In genomic region chr7:139595806-139596205, GRCh38 we compare ENCODE assay signal across 16 cellular contexts.
A peak's percentile ranks its signal among the peaks of the same experiment; 100 is the strongest.
DNase-seq lines count a peak whose midpoint lies in the region; ATAC-seq and TF ChIP-seq lines count a peak whose summit lies in the region.
"Had no signal": no experiment of that assay in that cellular context is flagged by ENCODE, and none has a peak within 500 bp of the region (broad histone marks: within the 10 kb centered on the region; RNA-seq: fewer than 3 reads in every experiment).

No MANE protein-coding gene starts in this region.

- no peak overlapping the region for H3K4me3 ChIP-seq in gastroesophageal sphincter

- H3K27me3 ChIP-seq in gastroesophageal sphincter, result no peaks in the 10 kb centered on the region

- no peak for TF ChIP-seq CTCF in gastroesophageal sphincter (IDR thresholded peaks at IDR 0.05)
- no peak for TF ChIP-seq CTCF in progenitor cell of endocrine pancreas (IDR thresholded peaks at IDR 0.05; ENCODE audit: unreplicated experiment)

- no peak overlapping the region for H3K4me3 Mint-ChIP-seq in activated CD8-positive, alpha-beta memory T cell treated with anti-CD3 and anti-CD28 coated beads, Interleukin-2, amount 10 ng/mL, durations not matched to agents 7 days and 5 days
- H3K4me3 Mint-ChIP-seq in progenitor cell of endocrine pancreas (ENCODE audit: low read depth), result no peak overlapping the region
- H3K4me3 Mint-ChIP-seq: CD14-positive monocyte; CD8-positive, alpha-beta T cell had no signal

- TF ChIP-seq POLR2A in gastroesophageal sphincter (IDR thresholded peaks at IDR 0.05), result no peak

- CTCF ChIA-PET in activated CD8-positive, alpha-beta memory T cell treated with anti-CD3 and anti-CD28 coated beads, Interleukin-2, amount 10 ng/mL, durations not matched to agents 7 days and 5 days (lab: Charles Lee), result no interaction called here

- intact Hi-C loops in sciatic nerve (cut with DNase I), result no loop called here

- WGBS in gastroesophageal sphincter (ENCODE audit: low coverage in 1 of 2), 2 donors, result 58 to 65% methylated on average over 4 of the region's 5 CpGs

- H3K4me1 ChIP-seq in gastroesophageal sphincter, result peaks cover 0 to 13% (median 0%) of the 10 kb centered on the region in 3 donors

- H3K9me3 ChIP-seq in gastroesophageal sphincter, result no peaks in the 10 kb centered on the region

- H3K36me3 ChIP-seq in gastroesophageal sphincter, result peaks cover 0 to 99% of the 10 kb centered on the region in 2 donors

- TF ChIP-seq EP300 in gastroesophageal sphincter (IDR thresholded peaks at IDR 0.05), result no peak

- H3K27me3 Mint-ChIP-seq in activated CD8-positive, alpha-beta memory T cell treated with anti-CD3 and anti-CD28 coated beads, Interleukin-2, amount 10 ng/mL, durations not matched to agents 7 days and 5 days, result no peaks in the 10 kb centered on the region
- H3K27me3 Mint-ChIP-seq in progenitor cell of endocrine pancreas, result no peaks in the 10 kb centered on the region

- peak; percentile 17 for DNase-seq in activated CD8-positive, alpha-beta memory T cell treated with anti-CD3 and anti-CD28 coated beads for 24 hours
- DNase-seq in activated CD8-positive, alpha-beta memory T cell treated with anti-CD3 and anti-CD28 coated beads, Interleukin-2, amount 10 ng/mL, durations not matched to agents 7 days and 5 days, result no peak
- DNase-seq in GM03348 (ENCODE audit: low spot score) (peak; percentile 34), sciatic nerve (ENCODE audit: low spot score) (no peak), NCI-H524 (lab: John Stamatoyannopoulos, UW) (no peak), progenitor cell of endocrine pancreas (ENCODE audit: low spot score, unreplicated experiment) (no peak), left lobe of liver (ENCODE audit: low spot score) (no peak)
- DNase-seq: CD8-positive, alpha-beta T cell; COR-L47; DMS153; DMS79 treated with DMSO at 0.1 percent for 48 hours; EL had no signal

- peaks cover 6% of the 10 kb centered on the region for H3K36me3 Mint-ChIP-seq in activated CD8-positive, alpha-beta memory T cell treated with anti-CD3 and anti-CD28 coated beads, Interleukin-2, amount 10 ng/mL, durations not matched to agents 7 days and 5 days
- H3K36me3 Mint-ChIP-seq in progenitor cell of endocrine pancreas (ENCODE audit: insufficient read depth), result peaks cover 32% of the 10 kb centered on the region

- no peak overlapping the region for H3K27ac Mint-ChIP-seq in activated CD8-positive, alpha-beta memory T cell treated with anti-CD3 and anti-CD28 coated beads, Interleukin-2, amount 10 ng/mL, durations not matched to agents 7 days and 5 days
- no peak overlapping the region for H3K27ac Mint-ChIP-seq in progenitor cell of endocrine pancreas
- H3K27ac Mint-ChIP-seq: CD8-positive, alpha-beta T cell had no signal

- no peak overlapping the region for H3K27ac ChIP-seq in gastroesophageal sphincter
- H3K27ac ChIP-seq: 22Rv1 had no signal

- H3K4me1 Mint-ChIP-seq in activated CD8-positive, alpha-beta memory T cell treated with anti-CD3 and anti-CD28 coated beads, Interleukin-2, amount 10 ng/mL, durations not matched to agents 7 days and 5 days, result no peaks in the 10 kb centered on the region
- no peaks in the 10 kb centered on the region for H3K4me1 Mint-ChIP-seq in progenitor cell of endocrine pancreas (ENCODE audit: low read depth)
- H3K4me1 Mint-ChIP-seq: CD14-positive monocyte had no signal

- ATAC-seq in activated CD8-positive, alpha-beta memory T cell treated with anti-CD3 and anti-CD28 coated beads, Interleukin-2, amount 10 ng/mL, durations not matched to agents 7 days and 5 days, result no peak
- peak; percentile 45 for ATAC-seq in gastroesophageal sphincter
- ATAC-seq in sciatic nerve, result peak; percentile 65
- ATAC-seq in left lobe of liver, result no peak
- ATAC-seq: CD8-positive, alpha-beta T cell; HCT116 had no signal

- no peaks in the 10 kb centered on the region for H3K9me3 Mint-ChIP-seq in activated CD8-positive, alpha-beta memory T cell treated with anti-CD3 and anti-CD28 coated beads, Interleukin-2, amount 10 ng/mL, durations not matched to agents 7 days and 5 days (ENCODE audit: low read depth)
- H3K9me3 Mint-ChIP-seq in progenitor cell of endocrine pancreas (ENCODE audit: low read depth), result no peaks in the 10 kb centered on the region
- H3K9me3 Mint-ChIP-seq: CD14-positive monocyte; CD8-positive, alpha-beta T cell had no signal

Comparison
In these comparisons a context has a peak if more than half of its experiments do, and no peak if none do; other contexts are left out.
1. DNase-seq: peak in activated CD8-positive, alpha-beta memory T cell treated with anti-CD3 and anti-CD28 coated beads for 24 hours (single experiment) and GM03348 (single experiment); none in activated CD8-positive, alpha-beta memory T cell treated with anti-CD3 and anti-CD28 coated beads, Interleukin-2, amount 10 ng/mL, durations not matched to agents 7 days and 5 days (single experiment), sciatic nerve (single experiment), NCI-H524 (0 of 2), progenitor cell of endocrine pancreas (single experiment) and left lobe of liver (single experiment).
2. ATAC-seq: peak in gastroesophageal sphincter (single experiment) and sciatic nerve (single experiment); none in activated CD8-positive, alpha-beta memory T cell treated with anti-CD3 and anti-CD28 coated beads, Interleukin-2, amount 10 ng/mL, durations not matched to agents 7 days and 5 days (single experiment) and left lobe of liver (single experiment).